In genomic region chr11:8717876-8718753, GRCh38 we compare ENCODE assay signal across 1 cellular context.
TF ChIP-seq lines count a peak whose summit lies in the region.

No MANE protein-coding gene starts in this region.

TF ChIP-seq in HEK293, 187 proteins besides CTCF, POLR2A, EP300 and RAD21 (continued from another document):
- TF ChIP-seq ZNF146 (tag by site-specific recombination; IDR thresholded peaks at IDR 0.05), result no peak
- TF ChIP-seq ZNF140 (tag by site-specific recombination; IDR thresholded peaks at IDR 0.05), result no peak
- no peak for TF ChIP-seq SETDB1 (IDR thresholded peaks at IDR 0.05; ENCODE audit: insufficient read length, low read length)
- no peak for TF ChIP-seq WT1 (tag by site-specific recombination; IDR thresholded peaks at IDR 0.05)
